Comparison of ENCODE assay signal across 1 cellular context in the genomic region with DNA sequence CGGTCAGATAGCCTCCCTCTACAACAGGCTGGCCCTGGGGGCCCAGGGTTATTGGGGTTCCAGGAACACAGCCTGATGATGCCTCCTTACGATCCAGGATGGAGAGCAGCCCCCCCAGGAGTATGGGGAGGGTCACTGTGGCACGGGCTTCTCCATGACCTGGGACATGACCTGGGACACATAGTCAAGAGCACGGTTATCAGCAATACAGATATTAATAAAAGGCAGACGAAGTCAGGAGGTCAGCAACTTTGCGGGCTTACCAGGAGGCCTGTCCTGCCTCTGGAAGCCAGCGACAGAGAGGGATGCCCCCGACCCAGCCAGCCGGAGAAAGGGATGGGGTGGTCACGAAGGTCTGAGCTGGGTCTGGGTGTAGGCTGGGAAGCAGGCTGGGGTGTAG.
A peak's percentile ranks its signal among the peaks of the same experiment; 100 is the strongest.
TF ChIP-seq lines count a peak whose summit lies in the region.

No MANE protein-coding gene starts in this region.

TF ChIP-seq in GM12878, 131 proteins besides CTCF, POLR2A, EP300 and RAD21 (continued from another document):
- TF ChIP-seq, protein P1, sequence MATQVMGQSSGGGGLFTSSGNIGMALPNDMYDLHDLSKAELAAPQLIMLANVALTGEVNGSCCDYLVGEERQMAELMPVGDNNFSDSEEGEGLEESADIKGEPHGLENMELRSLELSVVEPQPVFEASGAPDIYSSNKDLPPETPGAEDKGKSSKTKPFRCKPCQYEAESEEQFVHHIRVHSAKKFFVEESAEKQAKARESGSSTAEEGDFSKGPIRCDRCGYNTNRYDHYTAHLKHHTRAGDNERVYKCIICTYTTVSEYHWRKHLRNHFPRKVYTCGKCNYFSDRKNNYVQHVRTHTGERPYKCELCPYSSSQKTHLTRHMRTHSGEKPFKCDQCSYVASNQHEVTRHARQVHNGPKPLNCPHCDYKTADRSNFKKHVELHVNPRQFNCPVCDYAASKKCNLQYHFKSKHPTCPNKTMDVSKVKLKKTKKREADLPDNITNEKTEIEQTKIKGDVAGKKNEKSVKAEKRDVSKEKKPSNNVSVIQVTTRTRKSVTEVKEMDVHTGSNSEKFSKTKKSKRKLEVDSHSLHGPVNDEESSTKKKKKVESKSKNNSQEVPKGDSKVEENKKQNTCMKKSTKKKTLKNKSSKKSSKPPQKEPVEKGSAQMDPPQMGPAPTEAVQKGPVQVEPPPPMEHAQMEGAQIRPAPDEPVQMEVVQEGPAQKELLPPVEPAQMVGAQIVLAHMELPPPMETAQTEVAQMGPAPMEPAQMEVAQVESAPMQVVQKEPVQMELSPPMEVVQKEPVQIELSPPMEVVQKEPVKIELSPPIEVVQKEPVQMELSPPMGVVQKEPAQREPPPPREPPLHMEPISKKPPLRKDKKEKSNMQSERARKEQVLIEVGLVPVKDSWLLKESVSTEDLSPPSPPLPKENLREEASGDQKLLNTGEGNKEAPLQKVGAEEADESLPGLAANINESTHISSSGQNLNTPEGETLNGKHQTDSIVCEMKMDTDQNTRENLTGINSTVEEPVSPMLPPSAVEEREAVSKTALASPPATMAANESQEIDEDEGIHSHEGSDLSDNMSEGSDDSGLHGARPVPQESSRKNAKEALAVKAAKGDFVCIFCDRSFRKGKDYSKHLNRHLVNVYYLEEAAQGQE (IDR thresholded peaks at IDR 0.05; ENCODE audit: low read depth, low read length), result no peak
- TF ChIP-seq ZNF217 (IDR thresholded peaks at IDR 0.05), result no peak
- TF ChIP-seq SMAD1 (IDR thresholded peaks at IDR 0.05; ENCODE audit: low read depth, partially characterized antibody), result peak; percentile 20
